ENCODE assay signal across 8 cellular contexts in the genomic region with DNA sequence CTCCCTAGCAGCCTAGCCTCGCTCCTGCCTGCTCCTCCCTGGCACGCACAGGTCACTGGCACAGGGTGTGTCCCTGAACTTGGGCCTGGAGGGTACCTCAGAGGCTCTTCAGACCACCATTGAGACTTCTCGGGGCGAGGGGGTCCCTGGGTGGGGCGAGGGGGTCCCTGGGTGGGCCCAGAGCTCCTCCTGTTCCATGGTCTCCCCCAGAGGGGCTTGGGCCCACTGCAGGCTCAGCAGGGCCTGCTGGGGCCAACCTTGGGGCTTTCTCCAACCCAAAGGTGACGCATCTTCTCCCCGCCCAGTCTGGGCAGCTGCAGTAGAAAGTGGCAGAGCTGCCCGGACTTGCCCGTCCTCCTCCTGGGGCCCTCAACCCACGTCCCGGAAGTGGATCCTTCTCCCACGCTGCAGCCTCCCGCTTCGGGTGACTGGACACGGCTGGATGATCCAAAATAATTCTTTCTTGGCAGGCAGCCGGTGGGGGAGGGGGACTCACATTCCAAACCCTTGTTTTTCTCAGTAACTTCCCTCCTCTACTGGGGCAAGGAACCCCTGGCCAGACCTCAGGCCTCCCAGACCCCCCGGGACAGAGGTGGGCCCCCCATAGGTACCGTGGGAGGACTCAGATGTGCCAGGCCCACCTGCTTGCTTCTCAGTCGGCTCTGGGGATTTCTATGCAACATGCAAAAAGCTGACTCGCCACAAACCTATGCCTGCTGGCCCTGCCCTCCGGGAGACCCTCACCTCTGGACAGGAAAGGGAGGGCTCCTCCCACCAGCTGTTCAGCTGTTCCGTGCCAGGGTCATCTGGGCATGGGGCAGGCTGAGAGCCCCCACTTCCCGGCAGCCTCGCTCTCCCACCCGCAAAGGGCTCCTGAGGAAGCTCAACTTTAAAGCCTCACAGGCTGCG. TPM values are rescaled to one million over a fixed set of nuclear protein-coding genes. Genes with fewer than 3 reads are reported as not detected.
DNase-seq lines count a peak whose midpoint lies in the region; ATAC-seq, FAIRE-seq and TF ChIP-seq lines count a peak whose summit lies in the region.

No MANE protein-coding gene starts in this region.

- intact Hi-C loops in PC-3 (cut with micrococcal nuclease) = no loop called here

- peak; percentile 63 for ATAC-seq in PC-3
- no peak for ATAC-seq in GM19452 (IDR thresholded peaks at IDR 0.05; ENCODE audit: unreplicated experiment)
- no peak for ATAC-seq in GM19351 (IDR thresholded peaks at IDR 0.05; ENCODE audit: unreplicated experiment)

- H3K4me3 ChIP-seq in HL-60 (replicated peaks; ENCODE audit: insufficient read depth, low read length) (peak overlapping the region; percentile 75), PC-3 (ENCODE audit: low read length) (peak overlapping the region; percentile 88), keratinocyte (ENCODE audit: control insufficient read depth in 2 of 3, extremely low read depth in 1 of 3, insufficient read depth in 2 of 3, low read depth in 1 of 3, low read length in 3 of 3) (peak overlapping the region; percentile 65 to 94 (median 80)), small intestine (ENCODE audit: low read depth in 1 of 2, low read length in 2 of 2) (peak overlapping the region; percentile 89 to 90)

- CTCF ChIA-PET in PC-3 (lab: Charles Lee) = interaction anchor here (1.0 kb wide), 1 partner anchor 30 kb away, joined by 4 read pairs; no protein-coding TSS in a partner anchor

- H3K9ac ChIP-seq in PC-3 (ENCODE audit: low read length) (peak overlapping the region; percentile 94), keratinocyte (ENCODE audit: control insufficient read depth, extremely low read depth, insufficient read depth, low read length) (peak overlapping the region; percentile 83)

- no TSS peak for BruUV-seq in PC-3 (replicated peaks; lab: Mats Ljungman, UMichigan)

- DNase-seq in EH (ENCODE audit: low read depth) (peak; percentile 98), HL-60 (ENCODE audit: low read depth in 1 of 2, low spot score in 1 of 2) (peak; percentile 53 to 88), PC-3 (peak; percentile 92), caudate nucleus (lab: John Stamatoyannopoulos, UW) (peak in 28 of 61 donors; percentile 11 to 70 (median 34)), keratinocyte (ENCODE audit: low read depth, low spot score) (peak; percentile 84), small intestine (peak; percentile 89)

- H3K4me2 ChIP-seq in PC-3 (ENCODE audit: low read length) (peak overlapping the region; percentile 99), keratinocyte (ENCODE audit: control insufficient read depth, extremely low read depth, insufficient read depth, low read depth, low read length) (peak overlapping the region; percentile 95)

- H2AFZ ChIP-seq in PC-3 (ENCODE audit: low read length) (no peak overlapping the region), keratinocyte (ENCODE audit: control insufficient read depth, low read length) (no peak overlapping the region)

- peaks cover 3% of the 10 kb centered on the region for H3F3A ChIP-seq in PC-3 (ENCODE audit: low read length, unreplicated experiment)

- POLR2A ChIA-PET in PC-3 (lab: Charles Lee; ENCODE audit: unreplicated experiment) = no interaction called here

- peaks cover 59% of the 10 kb centered on the region for H3K79me2 ChIP-seq in PC-3 (ENCODE audit: low read length)
- peaks cover 52% of the 10 kb centered on the region for H3K79me2 ChIP-seq in keratinocyte (ENCODE audit: control insufficient read depth, insufficient read depth, low read length)

- no peak for TF ChIP-seq CTCF in HL-60 (IDR thresholded peaks at IDR 0.05; ENCODE audit: insufficient read depth, low read length)
- TF ChIP-seq CTCF in PC-3 (conservative IDR thresholded peaks at IDR 0.05; ENCODE audit: low read depth, low read length) = no peak
- TF ChIP-seq CTCF in keratinocyte (optimal IDR thresholded peaks at IDR 0.05 in 1 of 3, IDR thresholded peaks at IDR 0.05 in 1 of 3, conservative IDR thresholded peaks at IDR 0.05 in 1 of 3; ENCODE audit: extremely low read depth in 1 of 3, insufficient read depth in 2 of 3, low read length in 3 of 3) = no peak

- FAIRE-seq in keratinocyte (lab: Jason Lieb, UNC) (peak; percentile 94), small intestine (lab: Jason Lieb, UNC) (no peak)

- H3K9me3 ChIP-seq in PC-3 (ENCODE audit: low read length) = no peaks in the 10 kb centered on the region
- H3K9me3 ChIP-seq in keratinocyte (ENCODE audit: control insufficient read depth, low read depth, low read length) = no peaks in the 10 kb centered on the region
- no peaks in the 10 kb centered on the region for H3K9me3 ChIP-seq in small intestine (ENCODE audit: control insufficient read depth, low read depth)

- WGBS in small intestine, 3 donors = 6 to 13% (median 10%) methylated on average over 23 to 26 of the region's 26 CpGs

- dilution Hi-C loops in keratinocyte (cut with MboI; ENCODE audit: extremely low pct_ligation_motif_present, low sequenced_read_pairs) = no loop called here

- peaks cover 5% of the 10 kb centered on the region for H3K9me1 ChIP-seq in keratinocyte (ENCODE audit: control insufficient read depth, extremely low read depth, insufficient read depth, low read length)

- H4K20me1 ChIP-seq in PC-3 (ENCODE audit: low read length) (0 out of 2 replicates have a peak, but pooled peaks cover 4% of the 10 kb centered on the region), keratinocyte (ENCODE audit: control insufficient read depth, extremely low read depth, insufficient read depth, low read length) (peaks cover 6% of the 10 kb centered on the region)

- H3K27me3 ChIP-seq in HL-60 (ENCODE audit: insufficient read depth, poor library complexity, severe bottlenecking) (no peaks in the 10 kb centered on the region), PC-3 (ENCODE audit: low read length) (no peaks in the 10 kb centered on the region), keratinocyte (ENCODE audit: control insufficient read depth, extremely low read depth, insufficient read depth, low read length) (peaks cover 4% of the 10 kb centered on the region), small intestine (ENCODE audit: control insufficient read depth in 2 of 2, insufficient read depth in 2 of 2, low read length in 2 of 2) (no peaks in the 10 kb centered on the region)

- H3K27ac ChIP-seq in HL-60 (replicated peaks) (peak overlapping the region; percentile 61), PC-3 (ENCODE audit: low read length) (peak overlapping the region; percentile 99), caudate nucleus (ENCODE audit: low read depth, low read length) (peak overlapping the region; percentile 85), keratinocyte (ENCODE audit: control insufficient read depth, insufficient read depth, low read length) (peak overlapping the region; percentile 86), small intestine (ENCODE audit: low read depth in 1 of 2, low read length in 1 of 2) (peak overlapping the region; percentile 65 to 93)

- H3K4me1 ChIP-seq in PC-3 (ENCODE audit: insufficient read depth, low read length) (peaks cover 42% of the 10 kb centered on the region), keratinocyte (ENCODE audit: control insufficient read depth, extremely low read depth, insufficient read depth, low read length) (peaks cover 47% of the 10 kb centered on the region), small intestine (ENCODE audit: control insufficient read depth in 2 of 2, insufficient read depth in 1 of 2, low read depth in 1 of 2, low read length in 1 of 2) (peaks cover 2 to 35% of the 10 kb centered on the region in 2 donors)

- H3K9me2 ChIP-seq in PC-3 (replicated peaks; ENCODE audit: low read length) = no peaks in the 10 kb centered on the region

- H3K36me3 ChIP-seq in PC-3 (ENCODE audit: low read depth, low read length) (no peaks in the 10 kb centered on the region), keratinocyte (ENCODE audit: control insufficient read depth in 2 of 2, extremely low read depth in 1 of 2, insufficient read depth in 2 of 2, low read length in 2 of 2) (no peaks in the 10 kb centered on the region), small intestine (ENCODE audit: control insufficient read depth in 2 of 2, insufficient read depth in 2 of 2, low read length in 2 of 2) (no peaks in the 10 kb centered on the region)

RNA-seq across cellular contexts. Expression of a gene that starts 1.5 kb away (rescaled TPM):
- total RNA-seq in PC-3 (2014; rRNA removed) = 68.2 and 82.9 TPM in 2 replicates
- polyA plus RNA-seq in keratinocyte (44.3 to 90.3 TPM (median 66.2 TPM) in 3 replicates), small intestine (100 to 1,000 TPM in 2 of 3 donors, 10 to 100 TPM in 1; 80.2 to 179 (median 110) TPM)
- 123 TPM for polyA plus RNA-seq in keratinocyte (2011; ENCODE audit: low read depth)
- polyA plus RNA-seq in keratinocyte (2011; cell fraction: cytosol; rRNA removed) = 21.3 and 35.3 TPM in 2 replicates
- polyA plus RNA-seq in keratinocyte (2011; cell fraction: nucleus; rRNA removed) = 208 and 264 TPM in 2 replicates
- 81.4 and 94.0 TPM in 2 replicates for polyA plus RNA-seq in keratinocyte (2012; ENCODE audit: low replicate concordance)
- 131 to 309 TPM (median 181 TPM) in 3 replicates for polyA minus RNA-seq in keratinocyte
- 135 TPM for polyA minus RNA-seq in keratinocyte (2011; cell fraction: cytosol; rRNA and poly(A)+ RNA removed)
- polyA minus RNA-seq in keratinocyte (2011; cell fraction: nucleus; rRNA and poly(A)+ RNA removed) = 352 and 408 TPM in 2 replicates

RNA-seq across cellular contexts. Expression of a gene that starts 20.9 kb away (rescaled TPM):
- total RNA-seq in PC-3 (2014; rRNA removed) = 1.1 and 1.7 TPM in 2 replicates
- 0.94 to 3.1 TPM (median 1.4 TPM) in 3 replicates for polyA plus RNA-seq in keratinocyte
- polyA plus RNA-seq in keratinocyte (2011; ENCODE audit: low read depth) = 1.2 TPM
- 1.2 and 2.1 TPM in 2 replicates for polyA plus RNA-seq in keratinocyte (2011; cell fraction: cytosol; rRNA removed)
- 11.3 and 18.0 TPM in 2 replicates for polyA plus RNA-seq in keratinocyte (2011; cell fraction: nucleus; rRNA removed)
- polyA plus RNA-seq in keratinocyte (2012; ENCODE audit: low replicate concordance) = 1.0 and 3.2 TPM in 2 replicates
- 0.93 to 2.4 TPM (median 1.1 TPM) in 3 replicates for polyA minus RNA-seq in keratinocyte
- 2.1 TPM for polyA minus RNA-seq in keratinocyte (2011; cell fraction: cytosol; rRNA and poly(A)+ RNA removed)
- 3.7 and 5.8 TPM in 2 replicates for polyA minus RNA-seq in keratinocyte (2011; cell fraction: nucleus; rRNA and poly(A)+ RNA removed)
- 1 to 10 TPM; 1.9 to 2.7 (median 2.2) TPM for polyA plus RNA-seq in small intestine

RNA-seq across cellular contexts. Expression of a gene that starts 35.7 kb away (rescaled TPM):
- total RNA-seq in PC-3 (2014; rRNA removed) = 7.0 and 7.6 TPM in 2 replicates
- polyA plus RNA-seq in keratinocyte (3.4 to 12.6 TPM (median 4.6 TPM) in 3 replicates), small intestine (1 to 10 TPM in 2 of 3 donors, not detected in 1; 2.4 to 7.9 TPM)
- polyA plus RNA-seq in keratinocyte (2011; ENCODE audit: low read depth) = 2.1 TPM
- 4.8 and 9.8 TPM in 2 replicates for polyA plus RNA-seq in keratinocyte (2011; cell fraction: cytosol; rRNA removed)
- polyA plus RNA-seq in keratinocyte (2011; cell fraction: nucleus; rRNA removed) = 17.4 and 26.6 TPM in 2 replicates
- polyA plus RNA-seq in keratinocyte (2012; ENCODE audit: low replicate concordance) = 4.3 and 6.8 TPM in 2 replicates
- polyA minus RNA-seq in keratinocyte = 6.5 to 11.9 TPM (median 11.8 TPM) in 3 replicates
- 13.4 TPM for polyA minus RNA-seq in keratinocyte (2011; cell fraction: cytosol; rRNA and poly(A)+ RNA removed)
- polyA minus RNA-seq in keratinocyte (2011; cell fraction: nucleus; rRNA and poly(A)+ RNA removed) = 8.3 and 9.3 TPM in 2 replicates

RNA-seq across cellular contexts. Expression of a gene that starts 37.2 kb away (rescaled TPM):
- 46.2 and 54.0 TPM in 2 replicates for total RNA-seq in PC-3 (2014; rRNA removed)
- polyA plus RNA-seq in keratinocyte = 19.8 to 29.7 TPM (median 23.2 TPM) in 3 replicates
- 11.6 TPM for polyA plus RNA-seq in keratinocyte (2011; ENCODE audit: low read depth)
- polyA plus RNA-seq in keratinocyte (2011; cell fraction: cytosol; rRNA removed) = 13.3 and 28.8 TPM in 2 replicates
- 38.8 and 54.6 TPM in 2 replicates for polyA plus RNA-seq in keratinocyte (2011; cell fraction: nucleus; rRNA removed)
- polyA plus RNA-seq in keratinocyte (2012; ENCODE audit: low replicate concordance) = 20.6 and 25.0 TPM in 2 replicates
- polyA minus RNA-seq in keratinocyte = 28.0 to 48.1 TPM (median 40.1 TPM) in 3 replicates
- 31.7 TPM for polyA minus RNA-seq in keratinocyte (2011; cell fraction: cytosol; rRNA and poly(A)+ RNA removed)
- 29.2 and 36.5 TPM in 2 replicates for polyA minus RNA-seq in keratinocyte (2011; cell fraction: nucleus; rRNA and poly(A)+ RNA removed)
- polyA plus RNA-seq in small intestine = 10 to 100 TPM; 28.6 to 41.2 (median 38.2) TPM

RNA-seq across cellular contexts. Expression of a gene that starts 44.4 kb away (rescaled TPM):
- 22.4 and 22.5 TPM in 2 replicates for total RNA-seq in PC-3 (2014; rRNA removed)
- polyA plus RNA-seq in keratinocyte (10.1 to 17.9 TPM (median 11.1 TPM) in 3 replicates), small intestine (1 to 10 TPM in 2 of 3 donors, under 1 TPM in 1; 0.45 to 7.1 (median 3.5) TPM)
- polyA plus RNA-seq in keratinocyte (2011; ENCODE audit: low read depth) = 5.9 TPM
- 6.1 and 11.8 TPM in 2 replicates for polyA plus RNA-seq in keratinocyte (2011; cell fraction: cytosol; rRNA removed)
- 41.3 and 53.1 TPM in 2 replicates for polyA plus RNA-seq in keratinocyte (2011; cell fraction: nucleus; rRNA removed)
- 4.9 and 11.0 TPM in 2 replicates for polyA plus RNA-seq in keratinocyte (2012; ENCODE audit: low replicate concordance)
- 10.4 to 14.4 TPM (median 13.0 TPM) in 3 replicates for polyA minus RNA-seq in keratinocyte
- polyA minus RNA-seq in keratinocyte (2011; cell fraction: cytosol; rRNA and poly(A)+ RNA removed) = 17.8 TPM
- polyA minus RNA-seq in keratinocyte (2011; cell fraction: nucleus; rRNA and poly(A)+ RNA removed) = 16.7 and 19.8 TPM in 2 replicates
